ENCODE assay signal across 8 cellular contexts in the genomic region with DNA sequence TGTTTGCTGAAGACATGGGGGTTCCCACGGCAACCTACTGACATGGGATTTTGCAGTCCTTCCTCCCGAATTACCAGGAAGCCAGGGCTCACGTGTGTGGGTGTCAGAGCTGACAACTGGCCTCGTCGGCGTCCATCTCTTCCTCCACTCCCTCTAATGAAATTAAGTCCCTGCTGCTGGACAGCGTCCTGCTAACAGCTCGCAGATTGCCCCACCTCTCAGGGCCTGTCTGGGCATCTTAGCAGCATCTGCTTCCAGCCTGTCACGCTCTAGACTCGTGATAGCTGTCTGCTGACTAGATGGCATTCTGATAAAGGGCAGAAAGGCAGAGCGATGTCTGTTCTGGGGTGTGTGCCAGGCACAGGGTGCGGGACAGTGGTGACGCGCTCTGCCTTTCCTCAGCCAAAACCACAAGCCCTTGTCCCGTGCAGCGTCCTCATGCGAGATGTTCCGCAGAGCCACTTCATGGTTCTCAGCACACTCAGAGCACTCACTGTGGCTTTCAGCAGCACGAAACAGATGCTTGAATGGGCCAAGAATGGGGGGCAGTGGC.
DNase-seq lines count a peak whose midpoint lies in the region; ATAC-seq and TF ChIP-seq lines count a peak whose summit lies in the region.

No MANE protein-coding gene starts in this region.

- H3K27ac Mint-ChIP-seq in MCF 10A (ENCODE audit: low read depth, unreplicated experiment) = peak overlapping the region; percentile 22

- no peak for TF ChIP-seq CTCF in MCF 10A (IDR thresholded peaks at IDR 0.05; ENCODE audit: unreplicated experiment)

- peaks cover 6% of the 10 kb centered on the region for H3K4me1 Mint-ChIP-seq in MCF 10A (ENCODE audit: insufficient read depth, unreplicated experiment)

- intact Hi-C loops in MCF 10A (cut with micrococcal nuclease) = no loop called here

- POLR2A ChIA-PET in MCF 10A (lab: Yijun Ruan, JAX) = interaction anchor here (0.6 to 2.2 kb wide), 15 partner anchors 9 to 160 kb away, joined by 3 to 17 read pairs (median 3); no protein-coding TSS in a partner anchor

- CTCF ChIA-PET in MCF 10A (lab: Yijun Ruan, JAX) = interaction anchor here (0.6 kb wide), 1 partner anchor 10 kb away, joined by 4 read pairs; no protein-coding TSS in a partner anchor

- H3K27me3 Mint-ChIP-seq in MCF 10A (ENCODE audit: insufficient read depth, unreplicated experiment) = peaks cover 17% of the 10 kb centered on the region

- no TSS peak for BruUV-seq in MCF 10A (replicated peaks; lab: Mats Ljungman, UMichigan)

- no peak for ATAC-seq in HG03175 (IDR thresholded peaks at IDR 0.05; ENCODE audit: unreplicated experiment)

- H3K4me3 Mint-ChIP-seq in MCF 10A (ENCODE audit: unreplicated experiment) = peak overlapping the region; percentile 17

- no peaks in the 10 kb centered on the region for H3K36me3 Mint-ChIP-seq in MCF 10A (ENCODE audit: insufficient read depth, unreplicated experiment)

- peak; percentile 79 for DNase-seq in GM04504 (ENCODE audit: low read depth)
- peak; percentile 5 to 98 (median 47) for DNase-seq in T-helper 2 cell
- DNase-seq in MCF 10A (ENCODE audit: unreplicated experiment) = peak; percentile 54
- DNase-seq in islet precursor cell = peak; percentile 96
- peak; percentile 13 for DNase-seq in stimulated activated CD4-positive, alpha-beta T cell treated with anti-CD3 and anti-CD28 coated beads, Interleukin-4, amount 100 ng/mL, for 1 hour
- DNase-seq in HuH-7 (ENCODE audit: low spot score) = no peak
- no peak for DNase-seq in D341Med (ENCODE audit: low spot score)

- H3K9me3 Mint-ChIP-seq in MCF 10A (ENCODE audit: unreplicated experiment) = no peaks in the 10 kb centered on the region

Comparison
In these comparisons a context has a peak if more than half of its experiments do, and no peak if none do; other contexts are left out.
1. DNase-seq: peak in GM04504 (single experiment), T-helper 2 cell (5 of 5), MCF 10A (single experiment), islet precursor cell (single experiment) and stimulated activated CD4-positive, alpha-beta T cell treated with anti-CD3 and anti-CD28 coated beads, Interleukin-4, amount 100 ng/mL, for 1 hour (single experiment); none in HuH-7 (single experiment) and D341Med (single experiment).